In genomic region chr12:45745861-45746277, GRCh38 we compare ENCODE assay signal across 8 cellular contexts. TPM values are rescaled to one million over a fixed set of nuclear protein-coding genes. Genes with fewer than 3 reads are reported as not detected.
DNase-seq lines count a peak whose midpoint lies in the region; ATAC-seq and TF ChIP-seq lines count a peak whose summit lies in the region.

No MANE protein-coding gene starts in this region.

- H3K4me3 ChIP-seq in A673 (ENCODE audit: low read depth, low read length, poor library complexity, severe bottlenecking): no peak overlapping the region
- no peak overlapping the region for H3K4me3 ChIP-seq in left ventricle myocardium inferior

- H3K9me3 ChIP-seq in A673 (ENCODE audit: low read depth, low read length, poor library complexity, severe bottlenecking) (peaks cover 21% of the 10 kb centered on the region), left ventricle myocardium inferior (replicated peaks) (peaks cover 14% of the 10 kb centered on the region)

- peaks cover 33% of the 10 kb centered on the region for H3K36me3 Mint-ChIP-seq in T-cell

- no peaks in the 10 kb centered on the region for H3K27me3 Mint-ChIP-seq in T-cell

- H3K4me1 Mint-ChIP-seq in T-cell: peaks cover 65 to 82% (median 66%) of the 10 kb centered on the region in 3 donors

- no peak overlapping the region for H3K27ac Mint-ChIP-seq in T-cell

- BruUV-seq in A673 (replicated peaks; lab: Mats Ljungman, UMichigan): no TSS peak

- peaks cover 8% of the 10 kb centered on the region for H3K4me1 ChIP-seq in A673 (ENCODE audit: insufficient read depth, low read length, poor library complexity, severe bottlenecking)
- H3K4me1 ChIP-seq in left ventricle myocardium inferior: peaks cover 35% of the 10 kb centered on the region

- H3K36me3 ChIP-seq in A673 (ENCODE audit: insufficient read depth, low read length, poor library complexity, severe bottlenecking): peaks cover 39% of the 10 kb centered on the region
- H3K36me3 ChIP-seq in left ventricle myocardium inferior: peaks cover 6% of the 10 kb centered on the region

- intact Hi-C loops in A673 (cut with micrococcal nuclease; ENCODE audit: unreplicated experiment): loop anchor here (5.0 kb wide), 1 partner anchor 204 kb away; no protein-coding TSS in a partner anchor
- intact Hi-C loops in left ventricle myocardium inferior (cut with micrococcal nuclease): loop anchor here (10.0 kb wide), 1 partner anchor 201 kb away; no protein-coding TSS in a partner anchor

- no peak overlapping the region for H3K4me3 Mint-ChIP-seq in T-cell

- ATAC-seq in T-cell (replicated peaks in 1 of 4) (peak in 3 of 4 experiments; percentile 59 to 78 (median 64)), GM18519 (IDR thresholded peaks at IDR 0.05; ENCODE audit: low FRiP score, unreplicated experiment) (no peak), HG03521 (IDR thresholded peaks at IDR 0.05; ENCODE audit: unreplicated experiment) (no peak)

- DNase-seq in A673 (ENCODE audit: low spot score) (peak; percentile 40), H4 (ENCODE audit: low spot score) (peak; percentile 27), T-cell (no peak), left ventricle myocardium inferior (no peak), superior temporal gyrus (ENCODE audit: extremely low spot score) (no peak)
- DNase-seq in effector CD4-positive, alpha-beta T cell: no peak

- H3K9me3 Mint-ChIP-seq in T-cell: no peaks in the 10 kb centered on the region

- H3K27ac ChIP-seq in A673 (ENCODE audit: low read depth, low read length, poor library complexity, severe bottlenecking) (no peak overlapping the region), left ventricle myocardium inferior (replicated peaks) (no peak overlapping the region)

- TF ChIP-seq CTCF in A673 (conservative IDR thresholded peaks at IDR 0.05; ENCODE audit: low read depth, low read length) (peak; percentile 55), left ventricle myocardium inferior (IDR thresholded peaks at IDR 0.05; ENCODE audit: borderline replicate concordance) (peak; percentile 55)

- CTCF ChIA-PET in A673 (lab: Charles Lee): interaction anchor here (0.7 to 1.0 kb wide), 2 partner anchors 201 to 202 kb away, joined by 3 to 4 read pairs; no protein-coding TSS in a partner anchor
- CTCF ChIA-PET in T-cell (lab: Charles Lee): interaction anchor here (0.5 to 8.0 kb wide), 26 partner anchors 11 to 1264 kb away, joined by 3 to 109 read pairs (median 4); partner anchors contain the start of gene ARID2 (in 1 of the 2)

- no peaks in the 10 kb centered on the region for H3K27me3 ChIP-seq in A673 (replicated peaks; ENCODE audit: insufficient read depth, low read depth, low read length, poor library complexity)
- no peaks in the 10 kb centered on the region for H3K27me3 ChIP-seq in left ventricle myocardium inferior (ENCODE audit: low read depth)

- POLR2A ChIA-PET in A673 (lab: Charles Lee; ENCODE audit: low non-redundant PET): interaction anchor here (0.6 kb wide), 1 partner anchor 198 kb away, joined by 4 read pairs; no protein-coding TSS in a partner anchor
- POLR2A ChIA-PET in T-cell (lab: Charles Lee): no interaction called here

RNA-seq across cellular contexts. Expression of gene ARID2, which starts 16.4 kb away (rescaled TPM):
- total RNA-seq in A673 (2021): 60.3 and 72.2 TPM in 2 replicates
- total RNA-seq in H4 (2014; rRNA removed; shearing (Covaris generic)): 12.1 and 12.8 TPM in 2 replicates
- 10 to 100 TPM; 40.2 to 67.6 (median 43.7) TPM for total RNA-seq in T-cell
- total RNA-seq in left ventricle myocardium inferior: 15.7 TPM

Comparison
In these comparisons a context has a peak if more than half of its experiments do, and no peak if none do; other contexts are left out.
1. DNase-seq: peak in A673 (single experiment) and H4 (single experiment); none in T-cell (0 of 34), left ventricle myocardium inferior (single experiment), superior temporal gyrus (single experiment) and effector CD4-positive, alpha-beta T cell (single experiment).
2. ATAC-seq: peak in T-cell (3 of 4); none in GM18519 (single experiment) and HG03521 (single experiment).